16 cellular contexts compared by ENCODE assay signal in the genomic region with DNA sequence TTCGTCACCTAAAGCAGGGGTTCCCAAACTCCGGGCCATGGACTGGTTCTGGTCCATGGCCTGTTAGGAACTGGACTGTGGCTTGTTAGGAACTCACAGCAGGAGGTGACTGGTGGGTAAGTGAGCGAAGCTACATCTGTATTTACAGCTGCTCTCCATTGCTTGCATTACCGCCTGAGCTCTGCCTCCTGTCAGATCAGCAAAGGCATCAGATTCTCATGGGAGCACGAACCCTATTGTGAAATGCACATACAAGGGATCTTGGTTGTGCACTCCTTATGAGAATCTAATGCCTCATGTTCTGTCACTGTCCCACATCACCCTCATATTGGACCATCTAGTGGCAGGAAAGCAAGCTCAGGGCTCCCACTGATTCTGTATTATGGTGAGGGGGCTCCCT.
DNase-seq lines count a peak whose midpoint lies in the region; ATAC-seq and TF ChIP-seq lines count a peak whose summit lies in the region.
"Had no signal": no experiment of that assay in that cellular context is flagged by ENCODE, and none has a peak within 500 bp of the region (broad histone marks: within the 10 kb centered on the region; RNA-seq: fewer than 3 reads in every experiment).

No MANE protein-coding gene starts in this region.

- no peak overlapping the region for H2AFZ ChIP-seq in DND-41 (ENCODE audit: low read depth, low read length)
- H2AFZ ChIP-seq: GM23338 had no signal

- H3K4me1 ChIP-seq in DND-41 (ENCODE audit: insufficient read depth, low read length): peaks cover 36% of the 10 kb centered on the region

- no peaks in the 10 kb centered on the region for H3K27me3 ChIP-seq in DND-41 (ENCODE audit: insufficient read depth, low read length, poor library complexity)
- H3K27me3 ChIP-seq: SJSA1 had no signal

- CTCF ChIA-PET in RWPE1 (lab: Yijun Ruan, JAX): no interaction called here

- TF ChIP-seq CTCF in DND-41 (IDR thresholded peaks at IDR 0.05; ENCODE audit: borderline replicate concordance, extremely low read depth, low read length, poor library complexity, severe bottlenecking) (no peak), RWPE1 (conservative IDR thresholded peaks at IDR 0.05; ENCODE audit: low read depth) (no peak), fibroblast of villous mesenchyme (IDR thresholded peaks at IDR 0.05; ENCODE audit: insufficient read depth, low read depth, low read length) (no peak)

- POLR2A ChIA-PET in RWPE1 (lab: Yijun Ruan, JAX; ENCODE audit: low non-redundant PET): no interaction called here

- no peak overlapping the region for H3K9ac ChIP-seq in DND-41 (ENCODE audit: low read depth, low read length)

- DNase-seq in DND-41 (no peak), RWPE1 (ENCODE audit: low spot score) (no peak), fibroblast of villous mesenchyme (ENCODE audit: low read depth) (peak; percentile 42), T-helper 9 cell (no peak), NCI-H146 treated with DMSO at 0.1 percent for 48 hours (lab: John Stamatoyannopoulos, UW; ENCODE audit: unreplicated experiment) (no peak)
- DNase-seq in stimulated activated CD8-positive, alpha-beta memory T cell treated with anti-CD3 and anti-CD28 coated beads, Interleukin-4, amount 100 ng/mL, for 48 hours: peak; percentile 8
- DNase-seq: AML-193, DMS 273 treated with DMSO at 0.1 percent for 48 hours, NCI-H1417, NCI-H2029, NCI-H345, NCI-H524 treated with DMSO at 0.1 percent for 48 hours had no signal

- no peak for ATAC-seq in DND-41 (ENCODE audit: insufficient read depth, low read depth)
- no peak for ATAC-seq in GM21526 (IDR thresholded peaks at IDR 0.05; ENCODE audit: low FRiP score, unreplicated experiment)
- ATAC-seq: GM23338, HCT116 had no signal

- peak overlapping the region; percentile 84 for H3K27ac ChIP-seq in DND-41 (ENCODE audit: low read length)
- peak overlapping the region; percentile 60; the same call in 1 of the 2 replicates for H3K27ac ChIP-seq in RWPE1
- H3K27ac ChIP-seq: SJSA1 had no signal

- no peaks in the 10 kb centered on the region for H3K79me2 ChIP-seq in DND-41 (ENCODE audit: insufficient read depth, low read length)

- no peak overlapping the region for H3K4me2 ChIP-seq in DND-41 (ENCODE audit: insufficient read depth, low read length)
- H3K4me2 ChIP-seq: GM23338 had no signal

- no peaks in the 10 kb centered on the region for H4K20me1 ChIP-seq in DND-41 (ENCODE audit: insufficient read depth, low read length)

- H3K4me3 ChIP-seq in DND-41 (ENCODE audit: low read depth in 1 of 2, low read length in 2 of 2) (no peak overlapping the region), fibroblast of villous mesenchyme (ENCODE audit: low read depth, low read length) (no peak overlapping the region)
- H3K4me3 ChIP-seq: GM23338, SJSA1 had no signal

- H3K9me3 ChIP-seq in DND-41 (ENCODE audit: insufficient read depth, low read length, severe bottlenecking): no peaks in the 10 kb centered on the region

- H3K36me3 ChIP-seq in DND-41 (ENCODE audit: insufficient read depth, low read length): no peaks in the 10 kb centered on the region
- H3K36me3 ChIP-seq: SJSA1 had no signal

Comparison
In these comparisons a context has a peak if more than half of its experiments do, and no peak if none do; other contexts are left out.
1. DNase-seq: peak in fibroblast of villous mesenchyme (single experiment) and stimulated activated CD8-positive, alpha-beta memory T cell treated with anti-CD3 and anti-CD28 coated beads, Interleukin-4, amount 100 ng/mL, for 48 hours (single experiment); none in DND-41 (single experiment), RWPE1 (single experiment), T-helper 9 cell (single experiment) and NCI-H146 treated with DMSO at 0.1 percent for 48 hours (single experiment).